In the genomic region with DNA sequence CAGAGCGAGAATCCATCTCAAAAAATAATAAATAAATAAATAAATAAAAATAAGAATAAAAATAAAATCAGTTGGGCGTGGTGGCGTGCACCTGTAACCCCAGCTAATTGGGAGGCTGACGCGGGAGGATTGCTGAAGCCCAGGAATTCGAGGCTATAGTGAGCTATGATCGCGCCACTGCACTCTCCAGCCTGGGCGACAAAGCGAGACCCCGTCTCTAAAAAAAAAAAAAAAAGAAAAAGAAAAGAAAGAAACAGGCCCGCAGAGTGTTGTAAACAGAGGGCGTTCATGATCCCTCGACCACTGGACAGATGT, we compare ENCODE assay signal across 9 cellular contexts. TPM values are rescaled to one million over a fixed set of nuclear protein-coding genes. Genes with fewer than 3 reads are reported as not detected.
DNase-seq lines count a peak whose midpoint lies in the region; ATAC-seq, FAIRE-seq and TF ChIP-seq lines count a peak whose summit lies in the region.
"Had no signal": no experiment of that assay in that cellular context is flagged by ENCODE, and none has a peak within 500 bp of the region (broad histone marks: within the 10 kb centered on the region; RNA-seq: fewer than 3 reads in every experiment).

No MANE protein-coding gene starts in this region.

- peak overlapping the region; percentile 69 for H3K4me3 Mint-ChIP-seq in WTC11
- H3K4me3 Mint-ChIP-seq in glutamatergic neuron (ENCODE audit: unreplicated experiment) = peak overlapping the region; percentile 75

- H3K27me3 ChIP-seq in H7 (ENCODE audit: control insufficient read depth, insufficient read depth, low read length) (no peaks in the 10 kb centered on the region), small intestine (ENCODE audit: control insufficient read depth in 2 of 2, insufficient read depth in 2 of 2, low read length in 2 of 2) (no peaks in the 10 kb centered on the region)

- no peak for FAIRE-seq in small intestine (lab: Jason Lieb, UNC)
- no peak for FAIRE-seq in frontal cortex (lab: Jason Lieb, UNC)

- H3K27ac Mint-ChIP-seq in WTC11 (peak overlapping the region; percentile 70; the same call in 1 of the 2 replicates), glutamatergic neuron (ENCODE audit: unreplicated experiment) (peak overlapping the region; percentile 71)

- H3K9me3 ChIP-seq in small intestine (ENCODE audit: control insufficient read depth, low read depth) = no peaks in the 10 kb centered on the region

- no peak for DNase-seq in H7
- DNase-seq in WTC11 (ENCODE audit: low spot score) = no peak
- DNase-seq in glutamatergic neuron = no peak
- no peak for DNase-seq in small intestine
- DNase-seq in frontal cortex (ENCODE audit: low spot score in 2 of 2) = no peak
- no peak for DNase-seq in stimulated activated naive CD4-positive, alpha-beta T cell treated with Interleukin-2 at 50 U/mL for 16 hours (lab: John Stamatoyannopoulos, UW)
- no peak for DNase-seq in NCI-H1417 treated with DMSO at 0.1 percent for 48 hours (lab: John Stamatoyannopoulos, UW)

- H3K4me3 ChIP-seq in H7 (ENCODE audit: insufficient read depth, low read depth, low read length) (peak overlapping the region; percentile 65), small intestine (ENCODE audit: low read depth in 1 of 2, low read length in 2 of 2) (peak overlapping the region; percentile 66 to 68)

- no peak for ATAC-seq in WTC11
- ATAC-seq in GM21825 (IDR thresholded peaks at IDR 0.05; ENCODE audit: unreplicated experiment) = no peak

- POLR2A ChIA-PET in WTC11 (lab: Charles Lee) = interaction anchor here (0.6 to 1.8 kb wide), 14 partner anchors 13 to 279 kb away, joined by 3 to 17 read pairs (median 4); a partner anchor contains a TSS

- CTCF ChIA-PET in WTC11 (lab: Charles Lee) = interaction anchor here (0.6 to 2.8 kb wide), 55 partner anchors 8 to 1193 kb away, joined by 3 to 55 read pairs (median 5); a partner anchor contains a TSS

- H3K9me3 Mint-ChIP-seq in WTC11 (no peaks in the 10 kb centered on the region), glutamatergic neuron (ENCODE audit: unreplicated experiment) (peaks cover 12% of the 10 kb centered on the region)

- H3K27me3 Mint-ChIP-seq in WTC11 (ENCODE audit: low read depth) (no peaks in the 10 kb centered on the region; the same call in 1 of the 2 replicates), glutamatergic neuron (ENCODE audit: unreplicated experiment) (peaks cover 8% of the 10 kb centered on the region)

- peaks cover 25% of the 10 kb centered on the region for H3K4me1 Mint-ChIP-seq in WTC11
- H3K4me1 Mint-ChIP-seq in glutamatergic neuron (ENCODE audit: low read depth, unreplicated experiment) = peaks cover 30% of the 10 kb centered on the region

- no peaks in the 10 kb centered on the region for H3K4me1 ChIP-seq in small intestine (ENCODE audit: control insufficient read depth in 2 of 2, insufficient read depth in 1 of 2, low read depth in 1 of 2, low read length in 1 of 2)

- H3K36me3 ChIP-seq in H7 (replicated peaks; ENCODE audit: control insufficient read depth, insufficient read depth, low read length) (no peaks in the 10 kb centered on the region), small intestine (ENCODE audit: control insufficient read depth in 2 of 2, insufficient read depth in 2 of 2, low read length in 2 of 2) (peaks cover 0 to 4% of the 10 kb centered on the region in 2 donors)

- TF ChIP-seq CTCF in WTC11 (IDR thresholded peaks at IDR 0.05) = no peak
- TF ChIP-seq CTCF in glutamatergic neuron (IDR thresholded peaks at IDR 0.05; ENCODE audit: partially characterized antibody, unreplicated experiment) = no peak

- H3K27ac ChIP-seq in small intestine (ENCODE audit: low read depth in 1 of 2, low read length in 1 of 2) = peak overlapping the region in 1 of 2 donors; percentile 100

- WGBS in small intestine, 3 donors = 45 to 52% (median 46%) methylated on average over 14 of the region's 14 CpGs

- H3K36me3 Mint-ChIP-seq in WTC11 = no peaks in the 10 kb centered on the region; the same call in 1 of the 2 replicates
- H3K36me3 Mint-ChIP-seq in glutamatergic neuron (ENCODE audit: unreplicated experiment) = no peaks in the 10 kb centered on the region

TF ChIP-seq in WTC11, 78 proteins besides CTCF, POLR2A, EP300 and RAD21 (continues in another document):
- TF ChIP-seq, protein P1, sequence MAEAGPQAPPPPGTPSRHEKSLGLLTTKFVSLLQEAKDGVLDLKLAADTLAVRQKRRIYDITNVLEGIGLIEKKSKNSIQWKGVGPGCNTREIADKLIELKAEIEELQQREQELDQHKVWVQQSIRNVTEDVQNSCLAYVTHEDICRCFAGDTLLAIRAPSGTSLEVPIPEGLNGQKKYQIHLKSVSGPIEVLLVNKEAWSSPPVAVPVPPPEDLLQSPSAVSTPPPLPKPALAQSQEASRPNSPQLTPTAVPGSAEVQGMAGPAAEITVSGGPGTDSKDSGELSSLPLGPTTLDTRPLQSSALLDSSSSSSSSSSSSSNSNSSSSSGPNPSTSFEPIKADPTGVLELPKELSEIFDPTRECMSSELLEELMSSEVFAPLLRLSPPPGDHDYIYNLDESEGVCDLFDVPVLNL (CRISPR knock-in tag; IDR thresholded peaks at IDR 0.05; ENCODE audit: borderline replicate concordance, low read depth) = no peak
- TF ChIP-seq, protein P2, sequence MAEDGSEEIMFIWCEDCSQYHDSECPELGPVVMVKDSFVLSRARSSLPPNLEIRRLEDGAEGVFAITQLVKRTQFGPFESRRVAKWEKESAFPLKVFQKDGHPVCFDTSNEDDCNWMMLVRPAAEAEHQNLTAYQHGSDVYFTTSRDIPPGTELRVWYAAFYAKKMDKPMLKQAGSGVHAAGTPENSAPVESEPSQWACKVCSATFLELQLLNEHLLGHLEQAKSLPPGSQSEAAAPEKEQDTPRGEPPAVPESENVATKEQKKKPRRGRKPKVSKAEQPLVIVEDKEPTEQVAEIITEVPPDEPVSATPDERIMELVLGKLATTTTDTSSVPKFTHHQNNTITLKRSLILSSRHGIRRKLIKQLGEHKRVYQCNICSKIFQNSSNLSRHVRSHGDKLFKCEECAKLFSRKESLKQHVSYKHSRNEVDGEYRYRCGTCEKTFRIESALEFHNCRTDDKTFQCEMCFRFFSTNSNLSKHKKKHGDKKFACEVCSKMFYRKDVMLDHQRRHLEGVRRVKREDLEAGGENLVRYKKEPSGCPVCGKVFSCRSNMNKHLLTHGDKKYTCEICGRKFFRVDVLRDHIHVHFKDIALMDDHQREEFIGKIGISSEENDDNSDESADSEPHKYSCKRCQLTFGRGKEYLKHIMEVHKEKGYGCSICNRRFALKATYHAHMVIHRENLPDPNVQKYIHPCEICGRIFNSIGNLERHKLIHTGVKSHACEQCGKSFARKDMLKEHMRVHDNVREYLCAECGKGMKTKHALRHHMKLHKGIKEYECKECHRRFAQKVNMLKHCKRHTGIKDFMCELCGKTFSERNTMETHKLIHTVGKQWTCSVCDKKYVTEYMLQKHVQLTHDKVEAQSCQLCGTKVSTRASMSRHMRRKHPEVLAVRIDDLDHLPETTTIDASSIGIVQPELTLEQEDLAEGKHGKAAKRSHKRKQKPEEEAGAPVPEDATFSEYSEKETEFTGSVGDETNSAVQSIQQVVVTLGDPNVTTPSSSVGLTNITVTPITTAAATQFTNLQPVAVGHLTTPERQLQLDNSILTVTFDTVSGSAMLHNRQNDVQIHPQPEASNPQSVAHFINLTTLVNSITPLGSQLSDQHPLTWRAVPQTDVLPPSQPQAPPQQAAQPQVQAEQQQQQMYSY (CRISPR knock-in tag; IDR thresholded peaks at IDR 0.05) = no peak
- TF ChIP-seq ZNF671 (CRISPR knock-in tag; IDR thresholded peaks at IDR 0.05) (no peak), EMX1 (CRISPR knock-in tag; IDR thresholded peaks at IDR 0.05) (no peak), ZBTB21 (CRISPR knock-in tag; IDR thresholded peaks at IDR 0.05; ENCODE audit: borderline replicate concordance) (no peak), RORB (CRISPR knock-in tag; IDR thresholded peaks at IDR 0.05) (no peak)
- TF ChIP-seq, protein P3, sequence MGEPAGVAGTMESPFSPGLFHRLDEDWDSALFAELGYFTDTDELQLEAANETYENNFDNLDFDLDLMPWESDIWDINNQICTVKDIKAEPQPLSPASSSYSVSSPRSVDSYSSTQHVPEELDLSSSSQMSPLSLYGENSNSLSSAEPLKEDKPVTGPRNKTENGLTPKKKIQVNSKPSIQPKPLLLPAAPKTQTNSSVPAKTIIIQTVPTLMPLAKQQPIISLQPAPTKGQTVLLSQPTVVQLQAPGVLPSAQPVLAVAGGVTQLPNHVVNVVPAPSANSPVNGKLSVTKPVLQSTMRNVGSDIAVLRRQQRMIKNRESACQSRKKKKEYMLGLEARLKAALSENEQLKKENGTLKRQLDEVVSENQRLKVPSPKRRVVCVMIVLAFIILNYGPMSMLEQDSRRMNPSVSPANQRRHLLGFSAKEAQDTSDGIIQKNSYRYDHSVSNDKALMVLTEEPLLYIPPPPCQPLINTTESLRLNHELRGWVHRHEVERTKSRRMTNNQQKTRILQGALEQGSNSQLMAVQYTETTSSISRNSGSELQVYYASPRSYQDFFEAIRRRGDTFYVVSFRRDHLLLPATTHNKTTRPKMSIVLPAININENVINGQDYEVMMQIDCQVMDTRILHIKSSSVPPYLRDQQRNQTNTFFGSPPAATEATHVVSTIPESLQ (CRISPR knock-in tag; IDR thresholded peaks at IDR 0.05) = no peak

RNA-seq across cellular contexts. Expression of a gene that starts 5.4 kb away (rescaled TPM):
- total RNA-seq in H7 (2014; rRNA removed; shearing (Covaris generic)) = 3.7 and 4.4 TPM in 2 replicates
- total RNA-seq in WTC11 (2021) (6.8 to 8.6 TPM (median 7.4 TPM) in 3 replicates), glutamatergic neuron (ENCODE audit: unreplicated experiment) (3.6 TPM), frontal cortex (2.0 TPM)
- polyA plus RNA-seq in small intestine = 10 to 100 TPM; 15.7 to 29.7 (median 29.5) TPM

RNA-seq across cellular contexts. Expression of a gene that starts 7.2 kb away (rescaled TPM):
- 5.0 and 10.7 TPM in 2 replicates for total RNA-seq in H7 (2014; rRNA removed; shearing (Covaris generic))
- total RNA-seq in WTC11 (2021) (8.2 to 8.4 TPM (median 8.3 TPM) in 3 replicates), glutamatergic neuron (ENCODE audit: unreplicated experiment) (4.7 TPM), frontal cortex (1.2 TPM)
- polyA plus RNA-seq in small intestine = 1 to 10 TPM in 1 of 3 donors, under 1 TPM in 2; 0.45 to 1.9 (median 0.81) TPM

RNA-seq across cellular contexts. Expression of a gene that starts 23.7 kb away (rescaled TPM):
- total RNA-seq in H7 (2014; rRNA removed; shearing (Covaris generic)) = 26.0 and 29.9 TPM in 2 replicates
- total RNA-seq in WTC11 (2021) (31.9 to 34.6 TPM (median 33.6 TPM) in 3 replicates), glutamatergic neuron (ENCODE audit: unreplicated experiment) (30.1 TPM), frontal cortex (7.3 TPM)
- polyA plus RNA-seq in small intestine = 10 to 100 TPM; 21.3 to 31.3 (median 28.6) TPM

RNA-seq across cellular contexts. Expression of a gene that starts 30.4 kb away (rescaled TPM):
- total RNA-seq in H7 (2014; rRNA removed; shearing (Covaris generic)) = 0.15 and 0.24 TPM in 2 replicates
- total RNA-seq in WTC11 (2021) (0.21 to 0.31 TPM (median 0.25 TPM) in 3 replicates), glutamatergic neuron (ENCODE audit: unreplicated experiment) (not detected), frontal cortex (not detected)
- polyA plus RNA-seq in small intestine = under 1 TPM in 1 of 3 donors, not detected in 2; 0.07 TPM
- total RNA-seq: lung microvascular endothelial cell had no signal

RNA-seq across cellular contexts. Expression of a gene that starts 45.1 kb away (rescaled TPM):
- total RNA-seq in H7 (2014; rRNA removed; shearing (Covaris generic)) = 43.6 and 53.8 TPM in 2 replicates
- total RNA-seq in WTC11 (2021) (35.1 to 38.5 TPM (median 37.1 TPM) in 3 replicates), glutamatergic neuron (ENCODE audit: unreplicated experiment) (7.2 TPM), frontal cortex (29.3 TPM)
- polyA plus RNA-seq in small intestine = 100 to 1,000 TPM; 197 to 206 (median 205) TPM
